1 cellular context compared by ENCODE assay signal in the genomic region with DNA sequence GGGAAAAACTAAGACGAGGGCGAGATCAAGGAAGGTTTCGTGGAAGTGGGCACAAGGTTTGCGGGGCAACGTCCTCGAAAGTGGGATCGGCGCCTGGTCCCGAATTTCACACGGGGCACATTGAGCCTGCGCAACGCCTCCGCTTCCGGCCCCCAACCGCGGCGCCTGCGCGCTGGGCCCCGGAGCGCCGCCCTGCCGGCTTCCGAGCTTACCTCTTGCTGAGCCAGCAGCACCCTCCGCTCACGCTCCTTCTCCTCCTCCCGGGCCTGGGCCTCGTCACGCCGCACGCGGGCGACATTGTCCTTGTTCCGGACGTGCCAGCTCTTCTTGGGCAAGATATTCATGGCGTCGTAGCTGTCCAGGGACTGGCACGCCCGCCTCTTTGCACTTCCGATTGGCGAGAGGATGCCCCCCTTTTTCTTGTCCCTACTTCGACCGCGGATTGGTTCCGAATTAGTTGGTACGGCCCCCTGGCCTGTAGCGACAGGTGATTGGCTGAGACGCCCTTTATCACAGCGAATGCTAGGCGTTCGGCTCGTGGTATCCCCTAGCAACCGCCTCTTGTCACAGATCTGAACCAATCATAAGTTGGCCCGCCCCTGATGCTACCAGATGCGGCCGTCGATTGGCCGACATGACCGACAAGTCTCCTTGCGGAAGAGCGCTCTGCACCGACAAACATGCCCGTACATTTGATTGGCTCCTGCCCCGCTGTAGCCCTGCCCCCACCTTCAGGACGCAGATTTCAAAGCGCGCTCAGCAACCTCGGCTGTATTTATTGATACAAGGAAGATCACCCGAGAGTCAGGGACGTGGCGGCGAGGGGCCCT.
A peak's percentile ranks its signal among the peaks of the same experiment; 100 is the strongest.
TF ChIP-seq lines count a peak whose summit lies in the region.

LENG1 (minus strand) TSS at position 370 of the 830 bp plus-strand sequence; CDS start at position 344, 26 bp downstream.

TF ChIP-seq in K562, 482 proteins besides CTCF, POLR2A, EP300 and RAD21 (continued from another document and continues in another):
- TF ChIP-seq THAP12 (CRISPR knock-in tag; IDR thresholded peaks at IDR 0.05): no peak
- no peak for TF ChIP-seq SNAPC5 (CRISPR knock-in tag; IDR thresholded peaks at IDR 0.05)
- no peak for TF ChIP-seq ZNF778 (CRISPR knock-in tag; IDR thresholded peaks at IDR 0.05)
- TF ChIP-seq ATF7 (IDR thresholded peaks at IDR 0.05): peak; percentile 79
- TF ChIP-seq HOXB6 (CRISPR knock-in tag; IDR thresholded peaks at IDR 0.05; ENCODE audit: borderline replicate concordance): no peak
- TF ChIP-seq ZBED1 (IDR thresholded peaks at IDR 0.05): no peak
- TF ChIP-seq, protein P1, sequence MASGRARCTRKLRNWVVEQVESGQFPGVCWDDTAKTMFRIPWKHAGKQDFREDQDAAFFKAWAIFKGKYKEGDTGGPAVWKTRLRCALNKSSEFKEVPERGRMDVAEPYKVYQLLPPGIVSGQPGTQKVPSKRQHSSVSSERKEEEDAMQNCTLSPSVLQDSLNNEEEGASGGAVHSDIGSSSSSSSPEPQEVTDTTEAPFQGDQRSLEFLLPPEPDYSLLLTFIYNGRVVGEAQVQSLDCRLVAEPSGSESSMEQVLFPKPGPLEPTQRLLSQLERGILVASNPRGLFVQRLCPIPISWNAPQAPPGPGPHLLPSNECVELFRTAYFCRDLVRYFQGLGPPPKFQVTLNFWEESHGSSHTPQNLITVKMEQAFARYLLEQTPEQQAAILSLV (tag; IDR thresholded peaks at IDR 0.05): no peak
- TF ChIP-seq RBM15 (IDR thresholded peaks at IDR 0.05; ENCODE audit: insufficient read depth, low read length): no peak
- TF ChIP-seq ETV5 (CRISPR knock-in tag; IDR thresholded peaks at IDR 0.05; ENCODE audit: low read depth): peak; percentile 88
- no peak for TF ChIP-seq MAFG (tag; conservative IDR thresholded peaks at IDR 0.05)
- TF ChIP-seq, protein P2, sequence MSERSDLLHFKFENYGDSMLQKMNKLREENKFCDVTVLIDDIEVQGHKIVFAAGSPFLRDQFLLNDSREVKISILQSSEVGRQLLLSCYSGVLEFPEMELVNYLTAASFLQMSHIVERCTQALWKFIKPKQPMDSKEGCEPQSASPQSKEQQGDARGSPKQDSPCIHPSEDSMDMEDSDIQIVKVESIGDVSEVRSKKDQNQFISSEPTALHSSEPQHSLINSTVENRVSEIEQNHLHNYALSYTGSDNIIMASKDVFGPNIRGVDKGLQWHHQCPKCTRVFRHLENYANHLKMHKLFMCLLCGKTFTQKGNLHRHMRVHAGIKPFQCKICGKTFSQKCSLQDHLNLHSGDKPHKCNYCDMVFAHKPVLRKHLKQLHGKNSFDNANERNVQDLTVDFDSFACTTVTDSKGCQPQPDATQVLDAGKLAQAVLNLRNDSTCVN (CRISPR knock-in tag; IDR thresholded peaks at IDR 0.05): no peak
- no peak for TF ChIP-seq ZNF639 (CRISPR knock-in tag; conservative IDR thresholded peaks at IDR 0.05 in 1 of 2, IDR thresholded peaks at IDR 0.05 in 1 of 2)
- TF ChIP-seq ZNF212 (CRISPR knock-in tag; IDR thresholded peaks at IDR 0.05): no peak
- no peak for TF ChIP-seq TARDBP (IDR thresholded peaks at IDR 0.05)
- TF ChIP-seq ZNF589 (CRISPR knock-in tag; IDR thresholded peaks at IDR 0.05; ENCODE audit: low read depth): no peak; the same call in 1 of the 2 replicates
- peak; percentile 77; the same call in 1 of the 2 replicates for TF ChIP-seq MTA3 (IDR thresholded peaks at IDR 0.05; ENCODE audit: borderline replicate concordance)
- no peak for TF ChIP-seq ZNF77 (CRISPR knock-in tag; IDR thresholded peaks at IDR 0.05)
- TF ChIP-seq, protein P3, sequence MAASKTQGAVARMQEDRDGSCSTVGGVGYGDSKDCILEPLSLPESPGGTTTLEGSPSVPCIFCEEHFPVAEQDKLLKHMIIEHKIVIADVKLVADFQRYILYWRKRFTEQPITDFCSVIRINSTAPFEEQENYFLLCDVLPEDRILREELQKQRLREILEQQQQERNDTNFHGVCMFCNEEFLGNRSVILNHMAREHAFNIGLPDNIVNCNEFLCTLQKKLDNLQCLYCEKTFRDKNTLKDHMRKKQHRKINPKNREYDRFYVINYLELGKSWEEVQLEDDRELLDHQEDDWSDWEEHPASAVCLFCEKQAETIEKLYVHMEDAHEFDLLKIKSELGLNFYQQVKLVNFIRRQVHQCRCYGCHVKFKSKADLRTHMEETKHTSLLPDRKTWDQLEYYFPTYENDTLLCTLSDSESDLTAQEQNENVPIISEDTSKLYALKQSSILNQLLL (CRISPR knock-in tag; IDR thresholded peaks at IDR 0.05; ENCODE audit: borderline replicate concordance): no peak
- TF ChIP-seq ZNF347 (CRISPR knock-in tag; IDR thresholded peaks at IDR 0.05; ENCODE audit: low read depth): no peak
- no peak for TF ChIP-seq HNRNPK (IDR thresholded peaks at IDR 0.05; ENCODE audit: low read depth, low read length, poor library complexity, severe bottlenecking)
- no peak for TF ChIP-seq EHMT2 (IDR thresholded peaks at IDR 0.05)
- peak; percentile 85 for TF ChIP-seq POLR2AphosphoS5 (IDR thresholded peaks at IDR 0.05; ENCODE audit: control insufficient read depth, insufficient read depth, low read depth, low read length)
- TF ChIP-seq ARHGAP35 (IDR thresholded peaks at IDR 0.05; ENCODE audit: partially characterized antibody): no peak
- peak; percentile 95 for TF ChIP-seq L3MBTL2 (IDR thresholded peaks at IDR 0.05)
- TF ChIP-seq HLTF (IDR thresholded peaks at IDR 0.05): no peak
- TF ChIP-seq ZNF431 (CRISPR knock-in tag; IDR thresholded peaks at IDR 0.05): no peak; the same call in 1 of the 2 replicates
- no peak for TF ChIP-seq BRF1 (IDR thresholded peaks at IDR 0.05; ENCODE audit: borderline replicate concordance, extremely low read depth, insufficient read length)
- TF ChIP-seq HNRNPUL1 (IDR thresholded peaks at IDR 0.05; ENCODE audit: low read length): no peak
- 0 out of 2 replicates have a peak, but pooled peaks have one; percentile 30 for TF ChIP-seq CREB3L1 (IDR thresholded peaks at IDR 0.05; ENCODE audit: borderline replicate concordance, low read depth)
- TF ChIP-seq CBFA2T3 (IDR thresholded peaks at IDR 0.05): no peak
- TF ChIP-seq SRSF7 (optimal IDR thresholded peaks at IDR 0.05; ENCODE audit: low read depth, low read length): no peak
- no peak for TF ChIP-seq PREB (CRISPR knock-in tag; IDR thresholded peaks at IDR 0.05)
- no peak for TF ChIP-seq ZC3H8 (IDR thresholded peaks at IDR 0.05)
- peak; percentile 36 for TF ChIP-seq HNRNPLL (IDR thresholded peaks at IDR 0.05; ENCODE audit: low read depth, low read length, poor library complexity, severe bottlenecking)
- TF ChIP-seq ETV6 (IDR thresholded peaks at IDR 0.05; ENCODE audit: borderline replicate concordance in 1 of 2, low read depth in 2 of 2, low read length in 1 of 2): no peak
- no peak for TF ChIP-seq ETV6 (CRISPR knock-in tag; IDR thresholded peaks at IDR 0.05; ENCODE audit: borderline replicate concordance)
- TF ChIP-seq XRCC4 (IDR thresholded peaks at IDR 0.05; ENCODE audit: extremely low read depth, insufficient read depth, insufficient read length): no peak
- TF ChIP-seq SMAD3 (CRISPR knock-in tag; conservative IDR thresholded peaks at IDR 0.05): no peak
- no peak for TF ChIP-seq HMBOX1 (IDR thresholded peaks at IDR 0.05)
- TF ChIP-seq RFX7 (CRISPR knock-in tag; IDR thresholded peaks at IDR 0.05): no peak
- TF ChIP-seq ESRRB (CRISPR knock-in tag; IDR thresholded peaks at IDR 0.05; ENCODE audit: borderline replicate concordance): no peak
- TF ChIP-seq WHSC1 (IDR thresholded peaks at IDR 0.05; ENCODE audit: low read length): no peak
- TF ChIP-seq, protein P4, sequence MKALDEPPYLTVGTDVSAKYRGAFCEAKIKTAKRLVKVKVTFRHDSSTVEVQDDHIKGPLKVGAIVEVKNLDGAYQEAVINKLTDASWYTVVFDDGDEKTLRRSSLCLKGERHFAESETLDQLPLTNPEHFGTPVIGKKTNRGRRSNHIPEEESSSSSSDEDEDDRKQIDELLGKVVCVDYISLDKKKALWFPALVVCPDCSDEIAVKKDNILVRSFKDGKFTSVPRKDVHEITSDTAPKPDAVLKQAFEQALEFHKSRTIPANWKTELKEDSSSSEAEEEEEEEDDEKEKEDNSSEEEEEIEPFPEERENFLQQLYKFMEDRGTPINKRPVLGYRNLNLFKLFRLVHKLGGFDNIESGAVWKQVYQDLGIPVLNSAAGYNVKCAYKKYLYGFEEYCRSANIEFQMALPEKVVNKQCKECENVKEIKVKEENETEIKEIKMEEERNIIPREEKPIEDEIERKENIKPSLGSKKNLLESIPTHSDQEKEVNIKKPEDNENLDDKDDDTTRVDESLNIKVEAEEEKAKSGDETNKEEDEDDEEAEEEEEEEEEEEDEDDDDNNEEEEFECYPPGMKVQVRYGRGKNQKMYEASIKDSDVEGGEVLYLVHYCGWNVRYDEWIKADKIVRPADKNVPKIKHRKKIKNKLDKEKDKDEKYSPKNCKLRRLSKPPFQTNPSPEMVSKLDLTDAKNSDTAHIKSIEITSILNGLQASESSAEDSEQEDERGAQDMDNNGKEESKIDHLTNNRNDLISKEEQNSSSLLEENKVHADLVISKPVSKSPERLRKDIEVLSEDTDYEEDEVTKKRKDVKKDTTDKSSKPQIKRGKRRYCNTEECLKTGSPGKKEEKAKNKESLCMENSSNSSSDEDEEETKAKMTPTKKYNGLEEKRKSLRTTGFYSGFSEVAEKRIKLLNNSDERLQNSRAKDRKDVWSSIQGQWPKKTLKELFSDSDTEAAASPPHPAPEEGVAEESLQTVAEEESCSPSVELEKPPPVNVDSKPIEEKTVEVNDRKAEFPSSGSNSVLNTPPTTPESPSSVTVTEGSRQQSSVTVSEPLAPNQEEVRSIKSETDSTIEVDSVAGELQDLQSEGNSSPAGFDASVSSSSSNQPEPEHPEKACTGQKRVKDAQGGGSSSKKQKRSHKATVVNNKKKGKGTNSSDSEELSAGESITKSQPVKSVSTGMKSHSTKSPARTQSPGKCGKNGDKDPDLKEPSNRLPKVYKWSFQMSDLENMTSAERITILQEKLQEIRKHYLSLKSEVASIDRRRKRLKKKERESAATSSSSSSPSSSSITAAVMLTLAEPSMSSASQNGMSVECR (CRISPR knock-in tag; IDR thresholded peaks at IDR 0.05): peak; percentile 41; the same call in 1 of the 2 replicates
- TF ChIP-seq PYGO2 (tag; IDR thresholded peaks at IDR 0.05): no peak
- TF ChIP-seq IRF2 (CRISPR knock-in tag; IDR thresholded peaks at IDR 0.05): no peak
